ENCODE assay signal across 16 cellular contexts in genomic region chr13:80199585-80200292, GRCh38.
DNase-seq lines count a peak whose midpoint lies in the region; ATAC-seq, FAIRE-seq and TF ChIP-seq lines count a peak whose summit lies in the region.
"Had no signal": no experiment of that assay in that cellular context is flagged by ENCODE, and none has a peak within 500 bp of the region (broad histone marks: within the 10 kb centered on the region; RNA-seq: fewer than 3 reads in every experiment).

No MANE protein-coding gene starts in this region.

- H3K36me3 ChIP-seq in Loucy (ENCODE audit: insufficient read depth, low read length) (no peaks in the 10 kb centered on the region), SK-N-MC (ENCODE audit: insufficient read depth, low read length) (no peaks in the 10 kb centered on the region)
- no peaks in the 10 kb centered on the region for H3K36me3 ChIP-seq in effector memory CD4-positive, alpha-beta T cell (ENCODE audit: control insufficient read depth, insufficient read depth, low read length)

- no peaks in the 10 kb centered on the region for H3K79me2 ChIP-seq in Loucy (ENCODE audit: insufficient read depth, low read length)

- H4K20me1 ChIP-seq in Loucy (ENCODE audit: insufficient read depth, low read length, poor library complexity, severe bottlenecking) = no peaks in the 10 kb centered on the region

- DNase-seq in SK-N-MC (ENCODE audit: low read depth, low spot score) (peak; percentile 28), NCI-H748 treated with DMSO at 0.1 percent for 48 hours (lab: John Stamatoyannopoulos, UW) (no peak)
- no peak for DNase-seq in effector memory CD4-positive, alpha-beta T cell
- DNase-seq: CD8-positive, alpha-beta T cell; COR-L47; DMS153; DMS79 treated with DMSO at 0.1 percent for 48 hours; GDM1; GOT3; H9; IMR-90 had no signal

- no peak overlapping the region for H3K4me2 ChIP-seq in Loucy (ENCODE audit: low read depth, low read length, poor library complexity, severe bottlenecking)

- no peaks in the 10 kb centered on the region for H3F3A ChIP-seq in Loucy (ENCODE audit: low read depth)

- H2AFZ ChIP-seq in Loucy (ENCODE audit: low read length) = peak overlapping the region; percentile 12; the same call in 1 of the 2 replicates

- H3K4me1 ChIP-seq in Loucy (ENCODE audit: insufficient read depth, low read length, poor library complexity, severe bottlenecking) = peaks cover 6% of the 10 kb centered on the region
- H3K4me1 ChIP-seq in effector memory CD4-positive, alpha-beta T cell (ENCODE audit: control insufficient read depth, insufficient read depth, low read length, poor library complexity, severe bottlenecking) = no peaks in the 10 kb centered on the region

- no peak for ATAC-seq in HG02642 (IDR thresholded peaks at IDR 0.05; ENCODE audit: poor library complexity, unreplicated experiment)
- ATAC-seq: CD8-positive, alpha-beta T cell had no signal

- H3K4me3 ChIP-seq in Loucy (ENCODE audit: low read length, poor library complexity, severe bottlenecking) (no peak overlapping the region), SK-N-MC (0 out of 2 replicates have a peak overlapping the region, but pooled peaks have one; percentile 10)
- H3K4me3 ChIP-seq in effector memory CD4-positive, alpha-beta T cell (ENCODE audit: insufficient read depth, low read depth, low read length, poor library complexity, severe bottlenecking) = no peak overlapping the region

- no peak overlapping the region for H3K9ac ChIP-seq in Loucy (ENCODE audit: low read depth, low read length, poor library complexity, severe bottlenecking)
- H3K9ac ChIP-seq in SK-N-MC (ENCODE audit: insufficient read length) = no peak overlapping the region

- H3K9me2 ChIP-seq in Loucy (replicated peaks; ENCODE audit: low read depth, low read length) = no peaks in the 10 kb centered on the region

- no peak for TF ChIP-seq CTCF in Loucy (conservative IDR thresholded peaks at IDR 0.05; ENCODE audit: low read length)

- no peaks in the 10 kb centered on the region for H3K9me3 ChIP-seq in Loucy (ENCODE audit: insufficient read depth, low read depth, low read length)
- H3K9me3 ChIP-seq in SK-N-MC (ENCODE audit: low read depth, low read length) = no peaks in the 10 kb centered on the region
- no peaks in the 10 kb centered on the region for H3K9me3 ChIP-seq in effector memory CD4-positive, alpha-beta T cell (ENCODE audit: control insufficient read depth, low read length)

- peak; percentile 69 for FAIRE-seq in islet of Langerhans (lab: Jason Lieb, UNC)
- FAIRE-seq: D721Med, GM12892 had no signal

- no peaks in the 10 kb centered on the region for H3K27me3 ChIP-seq in Loucy (ENCODE audit: insufficient read depth, low read length, poor library complexity, severe bottlenecking)
- no peaks in the 10 kb centered on the region for H3K27me3 ChIP-seq in effector memory CD4-positive, alpha-beta T cell (replicated peaks; ENCODE audit: control insufficient read depth, insufficient read depth, low read length, poor library complexity, severe bottlenecking)

- H3K27ac ChIP-seq in SK-N-MC = peak overlapping the region; percentile 6; the same call in 1 of the 2 replicates
- H3K27ac ChIP-seq in effector memory CD4-positive, alpha-beta T cell (ENCODE audit: insufficient read depth, low read length, poor library complexity, severe bottlenecking) = no peak overlapping the region
